In the genomic region with DNA sequence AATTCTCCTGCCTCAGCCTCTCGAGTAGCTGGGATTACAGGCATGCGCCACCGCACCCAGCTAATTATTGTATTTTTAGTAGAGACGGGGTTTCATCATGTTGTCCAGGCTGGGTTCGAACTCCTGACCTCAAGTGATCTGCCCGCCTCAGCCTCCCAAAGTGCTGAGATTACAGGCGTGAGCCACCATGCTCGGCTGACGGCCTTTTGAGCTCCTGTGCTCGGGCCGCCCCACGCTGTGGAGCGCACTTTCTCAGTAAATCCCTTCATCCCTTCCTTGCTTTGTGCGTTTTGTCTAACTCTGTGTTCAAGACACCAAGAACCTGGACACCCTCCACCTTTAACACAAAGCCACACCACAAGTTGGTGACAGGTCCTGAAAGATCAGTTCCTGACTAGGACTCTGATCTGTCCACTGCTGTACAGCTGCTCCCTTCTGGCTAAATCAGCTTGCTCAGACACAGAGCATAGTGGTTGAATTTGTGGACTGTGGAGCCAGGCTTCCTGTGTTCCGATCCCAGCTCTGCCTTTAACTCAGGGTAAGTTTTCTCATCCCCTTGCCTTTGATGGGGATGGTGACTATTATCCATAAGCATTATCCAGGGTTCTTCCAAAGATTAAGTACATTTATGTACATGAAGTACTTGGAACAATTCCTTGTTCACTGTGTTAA, we compare ENCODE assay signal across 15 cellular contexts. TPM values are rescaled to one million over a fixed set of nuclear protein-coding genes. Genes with fewer than 3 reads are reported as not detected.
DNase-seq lines count a peak whose midpoint lies in the region; ATAC-seq and TF ChIP-seq lines count a peak whose summit lies in the region.
"Had no signal": no experiment of that assay in that cellular context is flagged by ENCODE, and none has a peak within 500 bp of the region (broad histone marks: within the 10 kb centered on the region; RNA-seq: fewer than 3 reads in every experiment).

No MANE protein-coding gene starts in this region.

- H3K4me3 Mint-ChIP-seq in activated naive CD4-positive, alpha-beta T cell treated with anti-CD3 and anti-CD28 coated beads for 36 hours, result no peak overlapping the region
- H3K4me3 Mint-ChIP-seq in CD8-positive, alpha-beta T cell, result no peak overlapping the region

- 83% methylated on average over 1 to 14 of the region's 15 CpGs for WGBS in gastroesophageal sphincter (ENCODE audit: low coverage in 1 of 2), 2 donors
- 94% methylated on average over 14 to 15 of the region's 15 CpGs for WGBS in upper lobe of left lung, 2 donors

- H3K27me3 Mint-ChIP-seq in activated naive CD4-positive, alpha-beta T cell treated with anti-CD3 and anti-CD28 coated beads for 36 hours (ENCODE audit: low read depth), result no peaks in the 10 kb centered on the region
- H3K27me3 Mint-ChIP-seq in CD8-positive, alpha-beta T cell (ENCODE audit: low read depth), result no peaks in the 10 kb centered on the region

- no peak for TF ChIP-seq CTCF in gastroesophageal sphincter (IDR thresholded peaks at IDR 0.05)
- no peak for TF ChIP-seq CTCF in parathyroid adenoma (IDR thresholded peaks at IDR 0.05)
- TF ChIP-seq CTCF in upper lobe of left lung (IDR thresholded peaks at IDR 0.05), result no peak
- TF ChIP-seq CTCF in CD8-positive, alpha-beta T cell (IDR thresholded peaks at IDR 0.05), result no peak

- no peak overlapping the region for H3K9ac ChIP-seq in parathyroid adenoma

- no peak overlapping the region for H2AFZ ChIP-seq in parathyroid adenoma

- H3K4me2 ChIP-seq in parathyroid adenoma (ENCODE audit: low read length), result no peak overlapping the region

- H3K27me3 ChIP-seq in gastroesophageal sphincter, result no peaks in the 10 kb centered on the region
- no peaks in the 10 kb centered on the region for H3K27me3 ChIP-seq in parathyroid adenoma (ENCODE audit: control insufficient read depth, insufficient read depth, low read length)
- H3K27me3 ChIP-seq in upper lobe of left lung, result no peaks in the 10 kb centered on the region
- H3K27me3 ChIP-seq in CD8-positive, alpha-beta T cell (ENCODE audit: insufficient read depth, low read length), result no peaks in the 10 kb centered on the region
- H3K27me3 ChIP-seq: SJCRH30 had no signal

- H3K27ac Mint-ChIP-seq in activated naive CD4-positive, alpha-beta T cell treated with anti-CD3 and anti-CD28 coated beads for 36 hours, result peak overlapping the region; percentile 40
- no peak overlapping the region for H3K27ac Mint-ChIP-seq in CD8-positive, alpha-beta T cell

- H3K36me3 ChIP-seq in gastroesophageal sphincter (no peaks in the 10 kb centered on the region), parathyroid adenoma (ENCODE audit: control insufficient read depth, insufficient read depth, low read length) (no peaks in the 10 kb centered on the region), upper lobe of left lung (no peaks in the 10 kb centered on the region)
- no peaks in the 10 kb centered on the region for H3K36me3 ChIP-seq in CD8-positive, alpha-beta T cell (ENCODE audit: insufficient read depth, low read length)
- H3K36me3 ChIP-seq: SJCRH30 had no signal

- CTCF ChIA-PET in activated naive CD4-positive, alpha-beta T cell treated with anti-CD3 and anti-CD28 coated beads for 36 hours (lab: Charles Lee), result interaction anchor here (1.0 to 4.5 kb wide), 10 partner anchors 10 to 88 kb away, joined by 3 to 19 read pairs (median 4); no protein-coding TSS in a partner anchor
- CTCF ChIA-PET in CD8-positive, alpha-beta T cell (lab: Charles Lee), result interaction anchor here (0.8 to 2.9 kb wide), 4 partner anchors 18 to 88 kb away, joined by 3 to 13 read pairs (median 4); no protein-coding TSS in a partner anchor

- peaks cover 2% of the 10 kb centered on the region for H3K79me2 ChIP-seq in parathyroid adenoma

- TF ChIP-seq EP300 in gastroesophageal sphincter (IDR thresholded peaks at IDR 0.05) (no peak), upper lobe of left lung (IDR thresholded peaks at IDR 0.05) (no peak)

- ATAC-seq in gastroesophageal sphincter (no peak), upper lobe of left lung (ENCODE audit: low FRiP score in 2 of 2) (no peak), HG03521 (IDR thresholded peaks at IDR 0.05; ENCODE audit: unreplicated experiment) (no peak), HG03139 (IDR thresholded peaks at IDR 0.05; ENCODE audit: unreplicated experiment) (no peak)
- no peak for ATAC-seq in CD8-positive, alpha-beta T cell

- H3K27ac ChIP-seq in gastroesophageal sphincter, result peak overlapping the region; percentile 83 to 91 (median 85)
- H3K27ac ChIP-seq in parathyroid adenoma, result peak overlapping the region; percentile 24
- peak overlapping the region in 3 of 4 donors; percentile 28 to 67 (median 50) for H3K27ac ChIP-seq in upper lobe of left lung
- no peak overlapping the region for H3K27ac ChIP-seq in CD8-positive, alpha-beta T cell (ENCODE audit: low read depth, low read length)
- H3K27ac ChIP-seq: SJCRH30 had no signal

- no peaks in the 10 kb centered on the region for H3K36me3 Mint-ChIP-seq in activated naive CD4-positive, alpha-beta T cell treated with anti-CD3 and anti-CD28 coated beads for 36 hours (ENCODE audit: low read depth)
- no peaks in the 10 kb centered on the region for H3K36me3 Mint-ChIP-seq in CD8-positive, alpha-beta T cell

- POLR2A ChIA-PET in CD8-positive, alpha-beta T cell (lab: Charles Lee), result no interaction called here

- H3K4me3 ChIP-seq in gastroesophageal sphincter (no peak overlapping the region), parathyroid adenoma (ENCODE audit: low read depth, low read length) (no peak overlapping the region), upper lobe of left lung (no peak overlapping the region)
- no peak overlapping the region for H3K4me3 ChIP-seq in CD8-positive, alpha-beta T cell (ENCODE audit: low read depth, low read length)
- H3K4me3 ChIP-seq: SJCRH30 had no signal

- H3K4me1 ChIP-seq in gastroesophageal sphincter (peaks cover 21 to 95% (median 67%) of the 10 kb centered on the region in 3 donors), parathyroid adenoma (no peaks in the 10 kb centered on the region), upper lobe of left lung (peaks cover 56 to 78% (median 68%) of the 10 kb centered on the region in 4 donors)
- no peaks in the 10 kb centered on the region for H3K4me1 ChIP-seq in CD8-positive, alpha-beta T cell (ENCODE audit: insufficient read depth, low read length)

- H3K4me1 Mint-ChIP-seq in activated naive CD4-positive, alpha-beta T cell treated with anti-CD3 and anti-CD28 coated beads for 36 hours (ENCODE audit: low read depth), result peaks cover 22% of the 10 kb centered on the region
- no peaks in the 10 kb centered on the region for H3K4me1 Mint-ChIP-seq in CD8-positive, alpha-beta T cell (ENCODE audit: low read depth)

- no peak for DNase-seq in activated naive CD4-positive, alpha-beta T cell treated with anti-CD3 and anti-CD28 coated beads for 36 hours
- no peak for DNase-seq in activated naive CD4-positive, alpha-beta T cell treated with anti-CD3 and anti-CD28 coated beads, Interleukin-2, amount 50 U/mL, for 16 hours
- no peak for DNase-seq in upper lobe of left lung
- DNase-seq in CD8-positive, alpha-beta T cell, result no peak
- DNase-seq: activated naive CD4-positive, alpha-beta T cell treated with Interleukin-2 at 50 U/mL for 16 hours; midbrain; MM.1S; NK-92 treated with Interleukin-12 subunit alpha and Interleukin-12 subunit beta, amount 100 ng/mL, for 24 hours; SJCRH30; stimulated activated CD4-positive, alpha-beta T cell treated with anti-CD3 and anti-CD28 coated beads, Interleukin-4, amount 100 ng/mL, for 4 hours; stimulated activated naive CD4-positive, alpha-beta T cell had no signal

- no peaks in the 10 kb centered on the region for H3K9me3 ChIP-seq in gastroesophageal sphincter
- H3K9me3 ChIP-seq in parathyroid adenoma (ENCODE audit: control insufficient read depth, low read length), result no peaks in the 10 kb centered on the region
- H3K9me3 ChIP-seq in upper lobe of left lung, result no peaks in the 10 kb centered on the region
- H3K9me3 ChIP-seq in CD8-positive, alpha-beta T cell (ENCODE audit: low read length), result no peaks in the 10 kb centered on the region
- H3K9me3 ChIP-seq: SJCRH30 had no signal

- intact Hi-C loops in activated naive CD4-positive, alpha-beta T cell treated with anti-CD3 and anti-CD28 coated beads for 36 hours (cut with micrococcal nuclease), result loop anchor here (2.0 kb wide), 2 partner anchors 19 to 65 kb away; a partner anchor contains a TSS
- intact Hi-C loops in CD8-positive, alpha-beta T cell (cut with DNase I, micrococcal nuclease), result no loop called here

- peaks cover 3% of the 10 kb centered on the region for H3K9me3 Mint-ChIP-seq in activated naive CD4-positive, alpha-beta T cell treated with anti-CD3 and anti-CD28 coated beads for 36 hours
- no peaks in the 10 kb centered on the region for H3K9me3 Mint-ChIP-seq in CD8-positive, alpha-beta T cell

- TF ChIP-seq POLR2A in gastroesophageal sphincter (IDR thresholded peaks at IDR 0.05), result no peak
- TF ChIP-seq POLR2A in upper lobe of left lung (IDR thresholded peaks at IDR 0.05), result no peak

RNA-seq across cellular contexts. Expression of a gene that starts 20.1 kb away (rescaled TPM):
- under 1 TPM; 0.55 to 0.57 TPM for total RNA-seq in activated naive CD4-positive, alpha-beta T cell treated with anti-CD3 and anti-CD28 coated beads for 36 hours
- total RNA-seq in gastroesophageal sphincter, result 10 to 100 TPM; 31.8 to 48.0 (median 37.3) TPM
- total RNA-seq in upper lobe of left lung, result 10 to 100 TPM in 2 of 6 donors, 1 to 10 TPM in 4; 5.4 to 15.0 (median 8.4) TPM
- total RNA-seq in CD8-positive, alpha-beta T cell, result not detected

Comparison
In these comparisons a context has a peak if more than half of its experiments do, and no peak if none do; other contexts are left out.
1. RNA of a gene that starts 20.1 kb away (total RNA-seq): 31.8 to 48.0 TPM in gastroesophageal sphincter and 5.4 to 15.0 TPM in upper lobe of left lung; 0.55 to 0.57 TPM in activated naive CD4-positive, alpha-beta T cell treated with anti-CD3 and anti-CD28 coated beads for 36 hours and not detected in CD8-positive, alpha-beta T cell; every median in the first group is over 4 times any median in the second.